In genomic region chr22:23693979-23694680, GRCh38 we compare ENCODE assay signal across 18 cellular contexts. TPM values are rescaled to one million over a fixed set of nuclear protein-coding genes. Genes with fewer than 3 reads are reported as not detected.
DNase-seq lines count a peak whose midpoint lies in the region; ATAC-seq and TF ChIP-seq lines count a peak whose summit lies in the region.
"Had no signal": no experiment of that assay in that cellular context is flagged by ENCODE, and none has a peak within 500 bp of the region (broad histone marks: within the 10 kb centered on the region; RNA-seq: fewer than 3 reads in every experiment).

No MANE protein-coding gene starts in this region.

- CTCF ChIA-PET in CD8-positive, alpha-beta T cell (lab: Charles Lee), result interaction anchor here (1.1 kb wide), 1 partner anchor 94 kb away, joined by 3 read pairs; no protein-coding TSS in a partner anchor

- peak overlapping the region; percentile 100 for H3K27ac Mint-ChIP-seq in CD8-positive, alpha-beta T cell
- peak overlapping the region; percentile 62 to 94 for H3K27ac Mint-ChIP-seq in activated naive CD4-positive, alpha-beta T cell treated with anti-CD3 and anti-CD28 coated beads, Interleukin-2, amount 50 U/mL, for 72 hours
- peak overlapping the region; percentile 98 to 100 for H3K27ac Mint-ChIP-seq in natural killer cell treated with Interleukin-12 subunit alpha and Interleukin-12 subunit beta and Interleukin-15 and Interleukin-18, amount 100 ng/mL, for 72 hours

- no peak overlapping the region for H3K4me3 ChIP-seq in CD8-positive, alpha-beta T cell (ENCODE audit: low read depth, low read length)
- H3K4me3 ChIP-seq: left ventricle myocardium inferior, thyroid gland had no signal

- H3K9me3 ChIP-seq in CD8-positive, alpha-beta T cell (ENCODE audit: low read length), result no peaks in the 10 kb centered on the region
- H3K9me3 ChIP-seq: left ventricle myocardium inferior, thyroid gland had no signal

- no peak for ATAC-seq in CD8-positive, alpha-beta T cell
- ATAC-seq in activated naive CD4-positive, alpha-beta T cell treated with anti-CD3 and anti-CD28 coated beads, Interleukin-2, amount 50 U/mL, for 72 hours, result no peak
- no peak for ATAC-seq in natural killer cell treated with Interleukin-12 subunit alpha and Interleukin-12 subunit beta and Interleukin-15 and Interleukin-18, amount 100 ng/mL, for 72 hours
- no peak for ATAC-seq in GM21381 (IDR thresholded peaks at IDR 0.05; ENCODE audit: unreplicated experiment)
- no peak for ATAC-seq in GM21717 (IDR thresholded peaks at IDR 0.05; ENCODE audit: unreplicated experiment)
- ATAC-seq: stimulated activated naive CD8-positive, alpha-beta T cell treated with anti-CD3 and anti-CD28 coated beads, Interleukin-15, Interleukin-2, amounts not matched to agents 100 U/mL and 50 U/mL, for 24 hours had no signal

- H3K4me1 ChIP-seq in CD8-positive, alpha-beta T cell (ENCODE audit: insufficient read depth, low read length), result peaks cover 42% of the 10 kb centered on the region
- H3K4me1 ChIP-seq: left ventricle myocardium inferior, thyroid gland had no signal

- POLR2A ChIA-PET in CD8-positive, alpha-beta T cell (lab: Charles Lee), result interaction anchor here (0.6 to 1.5 kb wide), 4 partner anchors 12 to 164 kb away, joined by 4 read pairs; partner anchors contain the start of genes SLC2A11 and ZNF70

- no peaks in the 10 kb centered on the region for H3K27me3 Mint-ChIP-seq in CD8-positive, alpha-beta T cell (ENCODE audit: low read depth)
- no peaks in the 10 kb centered on the region for H3K27me3 Mint-ChIP-seq in natural killer cell treated with Interleukin-12 subunit alpha and Interleukin-12 subunit beta and Interleukin-15 and Interleukin-18, amount 100 ng/mL, for 72 hours

- DNase-seq in activated T-cell treated with anti-CD3 and anti-CD28 coated beads, Interleukin-2, amount 50 U/mL, for 1 hour, result peak; percentile 8
- DNase-seq in activated T-cell treated with anti-CD3 and anti-CD28 coated beads for 4 hours (no peak), NCI-H446 treated with DMSO at 0.1 percent for 48 hours (lab: John Stamatoyannopoulos, UW) (no peak)
- no peak for DNase-seq in CD8-positive, alpha-beta T cell
- peak in 1 of 2 donors; percentile 43 for DNase-seq in activated naive CD4-positive, alpha-beta T cell treated with anti-CD3 and anti-CD28 coated beads, Interleukin-2, amount 50 U/mL, for 72 hours (ENCODE audit: low spot score in 2 of 2)
- no peak for DNase-seq in natural killer cell treated with Interleukin-12 subunit alpha and Interleukin-12 subunit beta and Interleukin-15 and Interleukin-18, amount 100 ng/mL, for 72 hours (ENCODE audit: low spot score)
- DNase-seq: DMS79; H7; KBM-7; left ventricle myocardium inferior; NCI-H1694 treated with DMSO at 0.1 percent for 48 hours; SHP77; small intestine; stimulated activated CD4-positive, alpha-beta T cell treated with anti-CD3 and anti-CD28 coated beads, Interleukin-2, amount 100 ng/mL, for 48 hours; stimulated activated naive CD8-positive, alpha-beta T cell treated with anti-CD3 and anti-CD28 coated beads, Interleukin-15, Interleukin-2, amounts not matched to agents 100 U/mL and 50 U/mL, for 24 hours; thyroid gland had no signal

- H3K36me3 ChIP-seq in CD8-positive, alpha-beta T cell (ENCODE audit: insufficient read depth, low read length), result peaks cover 3% of the 10 kb centered on the region

- H3K27me3 ChIP-seq in CD8-positive, alpha-beta T cell (ENCODE audit: insufficient read depth, low read length), result no peaks in the 10 kb centered on the region
- H3K27me3 ChIP-seq: thyroid gland had no signal

- no peak overlapping the region for H3K4me3 Mint-ChIP-seq in CD8-positive, alpha-beta T cell
- no peak overlapping the region for H3K4me3 Mint-ChIP-seq in natural killer cell treated with Interleukin-12 subunit alpha and Interleukin-12 subunit beta and Interleukin-15 and Interleukin-18, amount 100 ng/mL, for 72 hours

- H3K4me1 Mint-ChIP-seq in CD8-positive, alpha-beta T cell (ENCODE audit: low read depth), result peaks cover 46% of the 10 kb centered on the region
- peaks cover 20 to 29% of the 10 kb centered on the region in 2 donors for H3K4me1 Mint-ChIP-seq in natural killer cell treated with Interleukin-12 subunit alpha and Interleukin-12 subunit beta and Interleukin-15 and Interleukin-18, amount 100 ng/mL, for 72 hours (ENCODE audit: low read depth in 2 of 2)

- no peaks in the 10 kb centered on the region for H3K9me3 Mint-ChIP-seq in CD8-positive, alpha-beta T cell
- no peaks in the 10 kb centered on the region for H3K9me3 Mint-ChIP-seq in activated naive CD4-positive, alpha-beta T cell treated with anti-CD3 and anti-CD28 coated beads, Interleukin-2, amount 50 U/mL, for 72 hours
- H3K9me3 Mint-ChIP-seq in natural killer cell treated with Interleukin-12 subunit alpha and Interleukin-12 subunit beta and Interleukin-15 and Interleukin-18, amount 100 ng/mL, for 72 hours, result no peaks in the 10 kb centered on the region

- no peak for TF ChIP-seq CTCF in CD8-positive, alpha-beta T cell (IDR thresholded peaks at IDR 0.05)

- intact Hi-C loops in CD8-positive, alpha-beta T cell (cut with DNase I, micrococcal nuclease), result no loop called here

- peaks cover 56% of the 10 kb centered on the region for H3K36me3 Mint-ChIP-seq in CD8-positive, alpha-beta T cell
- peaks cover 4 to 42% of the 10 kb centered on the region in 2 donors for H3K36me3 Mint-ChIP-seq in activated naive CD4-positive, alpha-beta T cell treated with anti-CD3 and anti-CD28 coated beads, Interleukin-2, amount 50 U/mL, for 72 hours
- no peaks in the 10 kb centered on the region for H3K36me3 Mint-ChIP-seq in natural killer cell treated with Interleukin-12 subunit alpha and Interleukin-12 subunit beta and Interleukin-15 and Interleukin-18, amount 100 ng/mL, for 72 hours

- peak overlapping the region; percentile 92 for H3K27ac ChIP-seq in CD8-positive, alpha-beta T cell (ENCODE audit: low read depth, low read length)
- H3K27ac ChIP-seq: left ventricle myocardium inferior, thyroid gland had no signal

RNA-seq across cellular contexts. Expression of gene RGL4, which starts 3.3 kb away (rescaled TPM):
- total RNA-seq in CD8-positive, alpha-beta T cell, result 10 to 100 TPM; 24.7 to 26.2 TPM
- total RNA-seq in activated naive CD4-positive, alpha-beta T cell treated with anti-CD3 and anti-CD28 coated beads, Interleukin-2, amount 50 U/mL, for 72 hours, result 10 to 100 TPM in 1 of 2 donors, 1 to 10 TPM in 1; 3.0 to 49.7 TPM
- 10 to 100 TPM in 1 of 2 donors, 1 to 10 TPM in 1; 6.5 to 10.2 TPM for total RNA-seq in natural killer cell treated with Interleukin-12 subunit alpha and Interleukin-12 subunit beta and Interleukin-15 and Interleukin-18, amount 100 ng/mL, for 72 hours
- total RNA-seq: H7, left ventricle myocardium inferior had no signal

RNA-seq across cellular contexts. Expression of gene ZNF70, which starts 56.8 kb away (rescaled TPM):
- total RNA-seq in CD8-positive, alpha-beta T cell, result 1 to 10 TPM; 1.7 to 1.9 TPM
- 1 to 10 TPM in 1 of 2 donors, under 1 TPM in 1; 0.32 to 2.0 TPM for total RNA-seq in activated naive CD4-positive, alpha-beta T cell treated with anti-CD3 and anti-CD28 coated beads, Interleukin-2, amount 50 U/mL, for 72 hours
- total RNA-seq in natural killer cell treated with Interleukin-12 subunit alpha and Interleukin-12 subunit beta and Interleukin-15 and Interleukin-18, amount 100 ng/mL, for 72 hours, result 1 to 10 TPM; 5.9 to 8.8 TPM
